In the genomic region with DNA sequence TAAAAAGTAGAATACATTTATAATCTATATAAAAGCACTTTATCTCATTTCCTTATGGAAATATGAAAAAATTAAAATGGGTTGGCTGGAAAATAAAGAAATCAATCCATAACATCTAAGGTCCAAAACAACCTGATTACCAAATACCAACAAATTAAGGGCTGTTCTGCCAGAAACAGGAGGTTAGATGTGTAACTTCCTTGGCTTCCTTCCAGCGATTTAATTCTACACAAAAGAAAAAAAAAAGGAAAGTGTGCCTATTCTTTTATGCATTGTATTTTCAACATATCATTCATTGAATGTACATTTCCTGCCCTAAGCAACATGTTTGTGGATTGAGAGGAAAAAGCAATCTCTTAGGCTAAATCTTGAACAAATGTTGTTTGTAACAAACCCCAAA, we compare ENCODE assay signal across 21 cellular contexts. TPM values are rescaled to one million over a fixed set of nuclear protein-coding genes. Genes with fewer than 3 reads are reported as not detected.
DNase-seq lines count a peak whose midpoint lies in the region; ATAC-seq, FAIRE-seq and TF ChIP-seq lines count a peak whose summit lies in the region.
"Had no signal": no experiment of that assay in that cellular context is flagged by ENCODE, and none has a peak within 500 bp of the region (broad histone marks: within the 10 kb centered on the region; RNA-seq: fewer than 3 reads in every experiment).

No MANE protein-coding gene starts in this region.

- TF ChIP-seq EP300 in HepG2 (IDR thresholded peaks at IDR 0.05; ENCODE audit: low read depth in 2 of 2, low read length in 2 of 2), result no peak
- TF ChIP-seq EP300 in HepG2 (CRISPR knock-in tag; IDR thresholded peaks at IDR 0.05; ENCODE audit: borderline replicate concordance), result no peak

- H2AFZ ChIP-seq in HepG2 (ENCODE audit: low read length), result no peak overlapping the region

- H3K9ac ChIP-seq in liver (ENCODE audit: low read depth in 1 of 2, low read length in 2 of 2), result no peak overlapping the region
- H3K9ac ChIP-seq in HepG2 (ENCODE audit: insufficient read depth, low read depth, low read length), result no peak overlapping the region
- H3K9ac ChIP-seq: KMS-11 had no signal

- in situ Hi-C loops in HepG2 (cut with HindIII; ENCODE audit: extremely low pct_ligation_motif_present, low pct_unique_long_range_greater_than_20kb), result no loop called here

- intact Hi-C loops in HepG2 (cut with micrococcal nuclease; ENCODE audit: unreplicated experiment), result no loop called here

- H3K9me3 ChIP-seq in liver (ENCODE audit: control insufficient read depth in 4 of 4, low read length in 3 of 4) (no peaks in the 10 kb centered on the region), HepG2 (ENCODE audit: low read length) (no peaks in the 10 kb centered on the region)
- H3K9me3 ChIP-seq: MG63 had no signal

- WGBS in liver, result 17% methylated on average over 1 of the region's 1 CpG
- WGBS in HepG2 (ENCODE audit: low lambda C conversion rate), result 0% methylated on average over 1 of the region's 1 CpG

- peaks cover 0 to 8% (median 5%) of the 10 kb centered on the region in 4 donors for H3K4me1 ChIP-seq in liver (ENCODE audit: control insufficient read depth in 4 of 4, insufficient read depth in 4 of 4, low read length in 3 of 4)
- H3K4me1 ChIP-seq in HepG2 (ENCODE audit: insufficient read depth, low read length), result 0 out of 2 replicates have a peak, but pooled peaks cover 13% of the 10 kb centered on the region

- TF ChIP-seq CTCF in liver (IDR thresholded peaks at IDR 0.05; ENCODE audit: low read depth, low read length, missing input control) (no peak), HepG2 (CRISPR knock-in tag; IDR thresholded peaks at IDR 0.05) (no peak), fibroblast of mammary gland (conservative IDR thresholded peaks at IDR 0.05; ENCODE audit: control insufficient read depth, insufficient read depth, low read depth, low read length) (no peak)

- no peaks in the 10 kb centered on the region for H3K79me2 ChIP-seq in HepG2 (ENCODE audit: insufficient read depth, low read length)

- TF ChIP-seq POLR2A in HepG2 (IDR thresholded peaks at IDR 0.05; ENCODE audit: insufficient read depth in 1 of 2, low read depth in 2 of 2, low read length in 2 of 2), result no peak

- H3K4me2 ChIP-seq in HepG2 (ENCODE audit: low read depth, low read length), result no peak overlapping the region
- H3K4me2 ChIP-seq: KMS-11 had no signal

- H3K27me3 ChIP-seq in liver (ENCODE audit: control insufficient read depth in 4 of 4, insufficient read depth in 4 of 4, low read length in 3 of 4), result no peaks in the 10 kb centered on the region
- peaks cover 0 to 12% of the 10 kb centered on the region in 2 experiments; a peak in 4 of 5 replicates for H3K27me3 ChIP-seq in HepG2 (ENCODE audit: control insufficient read depth in 1 of 2, insufficient read depth in 2 of 2, low read length in 2 of 2)
- H3K27me3 ChIP-seq: MG63 had no signal

- H3K36me3 ChIP-seq in liver (ENCODE audit: control insufficient read depth in 4 of 4, insufficient read depth in 3 of 4, low read depth in 1 of 4, low read length in 3 of 4) (no peaks in the 10 kb centered on the region), HepG2 (replicated peaks in 1 of 2; ENCODE audit: control insufficient read depth in 1 of 2, insufficient read depth in 2 of 2, low read length in 2 of 2) (no peaks in the 10 kb centered on the region)
- H3K36me3 ChIP-seq: MG63 had no signal

- H3K4me3 ChIP-seq in liver (ENCODE audit: low read depth in 1 of 3, low read length in 3 of 3) (no peak overlapping the region), HepG2 (replicated peaks in 1 of 3; ENCODE audit: insufficient read depth in 1 of 3, low read depth in 2 of 3, low read length in 3 of 3) (no peak overlapping the region), fibroblast of mammary gland (ENCODE audit: control insufficient read depth, low read depth, low read length) (no peak overlapping the region)
- H3K4me3 ChIP-seq: MG63 had no signal

- FAIRE-seq in HepG2 (lab: Jason Lieb, UNC), result no peak
- FAIRE-seq: D721Med had no signal

- CTCF ChIA-PET in HepG2 (lab: Yijun Ruan, JAX; ENCODE audit: low intra/inter-chr PET ratio, low total read pairs), result no interaction called here

- POLR2A ChIA-PET in HepG2 (lab: Yijun Ruan, JAX), result no interaction called here

- DNase-seq in HepG2 (ENCODE audit: low spot score), result no peak
- DNase-seq in astrocyte of the hippocampus (ENCODE audit: low read depth, low spot score), result peak; percentile 18
- peak; percentile 18 for DNase-seq in fibroblast of mammary gland (ENCODE audit: low read depth)
- peak; percentile 11 for DNase-seq in renal cortical epithelial cell (ENCODE audit: low read depth)
- DNase-seq in HCEC 1CT, result no peak
- DNase-seq in HuH-7.5 (ENCODE audit: low spot score), result no peak
- no peak for DNase-seq in NCI-H345 (lab: John Stamatoyannopoulos, UW)
- DNase-seq: CD8-positive, alpha-beta T cell; EL; MG63; NCI-H2029; NCI-H2227 treated with DMSO at 0.1 percent for 48 hours; NCI-H526; SHP77; T-helper 17 cell had no signal

- H4K20me1 ChIP-seq in HepG2 (ENCODE audit: insufficient read depth, low read length), result no peaks in the 10 kb centered on the region

- no peak for ATAC-seq in HepG2
- ATAC-seq: CD8-positive, alpha-beta T cell; HCT116; Panc1; T-helper 17 cell had no signal

- no TSS peak for BruUV-seq in HepG2 (replicated peaks; lab: Mats Ljungman, UMichigan)

- no peak for TF ChIP-seq RAD21 in liver (IDR thresholded peaks at IDR 0.05)
- TF ChIP-seq RAD21 in HepG2 (CRISPR knock-in tag; IDR thresholded peaks at IDR 0.05), result no peak

- no peak overlapping the region for H3K27ac ChIP-seq in liver (ENCODE audit: low read depth in 1 of 2, low read length in 2 of 2)
- no peak overlapping the region for H3K27ac ChIP-seq in HepG2 (ENCODE audit: extremely low read length, insufficient read depth, low read length)
- H3K27ac ChIP-seq: HL-60, KMS-11 had no signal

TF ChIP-seq in liver, 16 proteins besides CTCF, POLR2A, EP300 and RAD21 (continues in another document):
- TF ChIP-seq HNF4G (IDR thresholded peaks at IDR 0.05), result no peak
- TF ChIP-seq NR2F2 (IDR thresholded peaks at IDR 0.05), result no peak
- TF ChIP-seq RXRA (IDR thresholded peaks at IDR 0.05), result peak in 1 of 2 donors; percentile 19

TF ChIP-seq in HepG2, 621 proteins besides CTCF, POLR2A, EP300 and RAD21:
- TF ChIP-seq NRL (CRISPR knock-in tag; IDR thresholded peaks at IDR 0.05; ENCODE audit: borderline replicate concordance) (no peak), ZBTB21 (CRISPR knock-in tag; IDR thresholded peaks at IDR 0.05) (no peak), FOXM1 (CRISPR knock-in tag; IDR thresholded peaks at IDR 0.05) (no peak), TP53 (CRISPR knock-in tag; conservative IDR thresholded peaks at IDR 0.05) (no peak)

RNA-seq across cellular contexts. Expression of gene USP6NL, which starts 36.2 kb away (rescaled TPM):
- total RNA-seq in liver, result 10 to 100 TPM; 14.9 to 15.0 TPM
- polyA plus RNA-seq in liver, result 1 to 10 TPM; 3.8 to 5.5 TPM
- 22.9 and 26.2 TPM in 2 replicates for total RNA-seq in HepG2 (2016; rRNA removed; fragmentation: Illumina TruSeq; extraction: Trizol)
- total RNA-seq in HepG2 (2016; cell fraction: cytosol; rRNA removed; fragmentation: Illumina TruSeq; extraction: Trizol; ENCODE audit: low read depth), result 6.3 and 6.6 TPM in 2 replicates
- total RNA-seq in HepG2 (2016; cell fraction: insoluble cytoplasmic fraction; rRNA removed; fragmentation: Illumina TruSeq; extraction: Trizol), result 22.4 and 23.0 TPM in 2 replicates
- 19.5 and 20.2 TPM in 2 replicates for total RNA-seq in HepG2 (2016; cell fraction: membrane; rRNA removed; fragmentation: Illumina TruSeq; extraction: Trizol)
- total RNA-seq in HepG2 (2016; cell fraction: nucleus; rRNA removed; fragmentation: Illumina TruSeq; extraction: Trizol), result 24.0 and 25.4 TPM in 2 replicates
- 10.0 and 10.5 TPM in 2 replicates for polyA plus RNA-seq in HepG2 (2011; rRNA removed)
- 7.8 and 8.5 TPM in 2 replicates for polyA plus RNA-seq in HepG2 (2011; cell fraction: cytosol; rRNA removed)
- 9.9 and 11.7 TPM in 2 replicates for polyA plus RNA-seq in HepG2 (2011; cell fraction: nucleus; rRNA removed)
- polyA plus RNA-seq in HepG2 (2012), result 11.7 and 11.8 TPM in 2 replicates
- polyA plus RNA-seq in HepG2 (2016; cell fraction: cytosol; fragmentation: Illumina TruSeq; extraction: Trizol; ENCODE audit: low read depth), result 6.4 and 6.6 TPM in 2 replicates
- polyA plus RNA-seq in HepG2 (2016; cell fraction: insoluble cytoplasmic fraction; fragmentation: Illumina TruSeq; extraction: Trizol; ENCODE audit: low read depth), result 21.5 and 23.7 TPM in 2 replicates
- 14.7 and 15.3 TPM in 2 replicates for polyA plus RNA-seq in HepG2 (2016; cell fraction: membrane; fragmentation: Illumina TruSeq; extraction: Trizol; ENCODE audit: low read depth)
- polyA plus RNA-seq in HepG2 (2016; cell fraction: nucleus; fragmentation: Illumina TruSeq; extraction: Trizol; ENCODE audit: insufficient read depth, low read depth), result 17.9 and 18.1 TPM in 2 replicates
- polyA minus RNA-seq in HepG2 (2011; rRNA and poly(A)+ RNA removed; ENCODE audit: low replicate concordance), result 7.3 and 18.7 TPM in 2 replicates
- 10.2 and 11.8 TPM in 2 replicates for polyA minus RNA-seq in HepG2 (2011; cell fraction: cytosol; rRNA and poly(A)+ RNA removed)
- 45.0 and 45.6 TPM in 2 replicates for polyA minus RNA-seq in HepG2 (2011; cell fraction: nucleus; rRNA and poly(A)+ RNA removed)
- total RNA-seq in renal cortical epithelial cell, result 13.7 and 19.4 TPM in 2 replicates

Comparison
In these comparisons a context has a peak if more than half of its experiments do, and no peak if none do; other contexts are left out.
1. DNase-seq: peak in astrocyte of the hippocampus (single experiment), fibroblast of mammary gland (single experiment) and renal cortical epithelial cell (single experiment); none in HepG2 (single experiment), HCEC 1CT (single experiment), HuH-7.5 (single experiment) and NCI-H345 (single experiment).